Comparison of ENCODE assay signal across 21 cellular contexts in genomic region chr16:50546125-50546524, GRCh38.
"Had no signal": no experiment of that assay in that cellular context is flagged by ENCODE, and none has a peak within 500 bp of the region (broad histone marks: within the 10 kb centered on the region; RNA-seq: fewer than 3 reads in every experiment).

No MANE protein-coding gene starts in this region.

- H3K4me2 ChIP-seq: smooth muscle cell had no signal

- H3K9me3 ChIP-seq: ascending aorta, esophagus muscularis mucosa, heart right ventricle, right atrium auricular region, stomach, thyroid gland had no signal

- H3K36me3 Mint-ChIP-seq: activated naive CD8-positive, alpha-beta T cell treated with anti-CD3 and anti-CD28 coated beads, Interleukin-2, amount 10 ng/mL, durations not matched to agents 7 days and 5 days had no signal

- H3K36me3 ChIP-seq: ascending aorta, esophagus muscularis mucosa, heart right ventricle, right atrium auricular region, stomach, thyroid gland had no signal

- ATAC-seq: activated CD4-positive, alpha-beta T cell treated with anti-CD3 and anti-CD28 coated beads for 36 hours; activated CD8-positive, alpha-beta memory T cell treated with anti-CD3 and anti-CD28 coated beads, Interleukin-2, amount 10 ng/mL, durations not matched to agents 7 days and 5 days; activated CD8-positive, alpha-beta T cell treated with anti-CD3 and anti-CD28 coated beads, Interleukin-2, amount 10 ng/mL, durations not matched to agents 7 days and 5 days; foreskin keratinocyte; heart right ventricle; stimulated activated naive B cell treated with anti-CD40 and anti-IgM and Interleukin-4, amounts not matched to agents 10 μg/mL and 1 μg/mL and 100 μg/mL, for 72 hours had no signal

- H3K27ac ChIP-seq: ascending aorta, esophagus muscularis mucosa, foreskin keratinocyte, heart right ventricle, right atrium auricular region, stomach, thyroid gland had no signal

- H3K27ac Mint-ChIP-seq: activated CD8-positive, alpha-beta memory T cell treated with anti-CD3 and anti-CD28 coated beads, Interleukin-2, amount 10 ng/mL, durations not matched to agents 7 days and 5 days; activated CD8-positive, alpha-beta T cell treated with anti-CD3 and anti-CD28 coated beads, Interleukin-2, amount 10 ng/mL, durations not matched to agents 7 days and 5 days; activated naive CD8-positive, alpha-beta T cell treated with anti-CD3 and anti-CD28 coated beads, Interleukin-2, amount 10 ng/mL, durations not matched to agents 7 days and 5 days; activated T-helper 2 cell treated with anti-CD3 and anti-CD28 coated beads, Interferon-gamma antibody, Interleukin-2, Interleukin-4, amounts not matched to agents 10 μg/mL and 5 μg/mL and 100 μg/mL, durations not matched to agents 14 hours and 24 hours and 36 hours; dendritic cell treated with granulocyte-macrophage colony-stimulating factor and Interleukin-4, amounts not matched to agents 40 ng/mL and 50 ng/mL, for 4 days; stimulated activated naive B cell treated with anti-CD40 and anti-IgM and Interleukin-4, amounts not matched to agents 10 μg/mL and 1 μg/mL and 100 μg/mL, for 72 hours had no signal

- H3K4me1 ChIP-seq: foreskin keratinocyte had no signal

- H3K27me3 ChIP-seq: ascending aorta, thyroid gland had no signal

- H3K9me3 Mint-ChIP-seq: dendritic cell treated with granulocyte-macrophage colony-stimulating factor and Interleukin-4, amounts not matched to agents 40 ng/mL and 50 ng/mL, for 4 days had no signal

- DNase-seq: activated CD4-positive, alpha-beta T cell treated with anti-CD3 and anti-CD28 coated beads for 36 hours; activated CD4-positive, CD25-positive, alpha-beta regulatory T cell; activated CD8-positive, alpha-beta memory T cell treated with anti-CD3 and anti-CD28 coated beads, Interleukin-2, amount 10 ng/mL, durations not matched to agents 7 days and 5 days; activated CD8-positive, alpha-beta T cell treated with anti-CD3 and anti-CD28 coated beads, Interleukin-2, amount 10 ng/mL, durations not matched to agents 7 days and 5 days; activated naive CD8-positive, alpha-beta T cell treated with anti-CD3 and anti-CD28 coated beads, Interleukin-2, amount 10 ng/mL, durations not matched to agents 7 days and 5 days; activated T-cell treated with anti-CD3 and anti-CD28 coated beads, Interleukin-2, amount 50 U/mL, for 48 hours; central memory CD4-positive, alpha-beta T cell; heart right ventricle; stimulated activated CD4-positive, alpha-beta T cell treated with anti-CD3 and anti-CD28 coated beads, Interleukin-15, amount 100 ng/mL, for 24 hours; stimulated activated CD4-positive, alpha-beta T cell treated with anti-CD3 and anti-CD28 coated beads, Interleukin-2, amount 100 ng/mL, for 24 hours; stimulated activated naive B cell treated with anti-CD40 and anti-IgM and Interleukin-4, amounts not matched to agents 10 μg/mL and 1 μg/mL and 100 μg/mL, for 72 hours; stomach; T-helper 1 cell; thyroid gland had no signal

- H3K4me3 Mint-ChIP-seq: activated CD4-positive, alpha-beta T cell treated with anti-CD3 and anti-CD28 coated beads for 36 hours; activated CD8-positive, alpha-beta memory T cell treated with anti-CD3 and anti-CD28 coated beads, Interleukin-2, amount 10 ng/mL, durations not matched to agents 7 days and 5 days; activated CD8-positive, alpha-beta T cell treated with anti-CD3 and anti-CD28 coated beads, Interleukin-2, amount 10 ng/mL, durations not matched to agents 7 days and 5 days; activated naive CD8-positive, alpha-beta T cell treated with anti-CD3 and anti-CD28 coated beads, Interleukin-2, amount 10 ng/mL, durations not matched to agents 7 days and 5 days; dendritic cell treated with granulocyte-macrophage colony-stimulating factor and Interleukin-4, amounts not matched to agents 40 ng/mL and 50 ng/mL, for 4 days; stimulated activated naive B cell treated with anti-CD40 and anti-IgM and Interleukin-4, amounts not matched to agents 10 μg/mL and 1 μg/mL and 100 μg/mL, for 72 hours had no signal

- H3K27me3 Mint-ChIP-seq: activated CD4-positive, alpha-beta T cell treated with anti-CD3 and anti-CD28 coated beads for 36 hours had no signal

- H3K4me3 ChIP-seq: ascending aorta, esophagus muscularis mucosa, heart right ventricle, right atrium auricular region, smooth muscle cell, stomach, thyroid gland had no signal
